10 cellular contexts compared by ENCODE assay signal in genomic region chr1:67572594-67573221, GRCh38.
DNase-seq lines count a peak whose midpoint lies in the region; ATAC-seq, FAIRE-seq and TF ChIP-seq lines count a peak whose summit lies in the region.
"Had no signal": no experiment of that assay in that cellular context is flagged by ENCODE, and none has a peak within 500 bp of the region (broad histone marks: within the 10 kb centered on the region; RNA-seq: fewer than 3 reads in every experiment).

No MANE protein-coding gene starts in this region.

- in situ Hi-C loops in Panc1 (cut with HindIII; ENCODE audit: low pct_unique_long_range_greater_than_20kb, low sequenced_read_pairs) = no loop called here

- CTCF ChIA-PET in Panc1 (lab: Charles Lee) = interaction anchor here (0.5 to 0.6 kb wide), 3 partner anchors 73 to 170 kb away, joined by 3 to 9 read pairs (median 6); no protein-coding TSS in a partner anchor

- TF ChIP-seq POLR2A in thyroid gland (IDR thresholded peaks at IDR 0.05) = no peak

- ATAC-seq in Panc1 (peak; percentile 54), GM21717 (IDR thresholded peaks at IDR 0.05; ENCODE audit: unreplicated experiment) (no peak), GM18909 (IDR thresholded peaks at IDR 0.05; ENCODE audit: poor library complexity, unreplicated experiment) (no peak)

- H3K9me3 ChIP-seq in Karpas-422 (ENCODE audit: low read length) (no peaks in the 10 kb centered on the region), Panc1 (ENCODE audit: control insufficient read depth, insufficient read depth, low read depth, low read length) (no peaks in the 10 kb centered on the region), kidney (ENCODE audit: control insufficient read depth in 1 of 2, low read length in 2 of 2) (no peaks in the 10 kb centered on the region), thyroid gland (no peaks in the 10 kb centered on the region)

- TF ChIP-seq CTCF in Panc1 (IDR thresholded peaks at IDR 0.05) = no peak
- TF ChIP-seq CTCF in kidney (IDR thresholded peaks at IDR 0.05; ENCODE audit: borderline replicate concordance, extremely low read depth, insufficient read depth) = no peak
- no peak for TF ChIP-seq CTCF in thyroid gland (IDR thresholded peaks at IDR 0.05)

- DNase-seq in Karpas-422 (peak; percentile 31), Panc1 (ENCODE audit: low read depth, low spot score) (no peak), kidney (peak; percentile 87), thyroid gland (peak; percentile 61 to 73), dedifferentiated amniotic fluid mesenchymal stem cell (ENCODE audit: extremely low spot score) (no peak)
- DNase-seq: activated CD4-positive, alpha-beta T cell treated with anti-CD3 and anti-CD28 coated beads for 1 hour; activated naive CD4-positive, alpha-beta T cell treated with anti-CD3 and anti-CD28 coated beads, Interleukin-2, amount 10 ng/mL, durations not matched to agents 7 days and 5 days; MM.1S had no signal

- POLR2A ChIA-PET in Panc1 (lab: Charles Lee) = interaction anchor here (1.9 kb wide), 1 partner anchor 11 kb away, joined by 5 read pairs; no protein-coding TSS in a partner anchor

- H2AFZ ChIP-seq in Karpas-422 (ENCODE audit: low read length) = no peak overlapping the region

- H3K4me1 ChIP-seq in Karpas-422 (ENCODE audit: low read length) (no peaks in the 10 kb centered on the region), Panc1 (ENCODE audit: control insufficient read depth, insufficient read depth, low read length) (peaks cover 42% of the 10 kb centered on the region), kidney (ENCODE audit: control insufficient read depth in 1 of 2, insufficient read depth in 1 of 2, low read depth in 1 of 2, low read length in 2 of 2) (peaks cover 22 to 29% of the 10 kb centered on the region in 2 donors), thyroid gland (peaks cover 2 to 13% of the 10 kb centered on the region in 2 donors)

- no peak overlapping the region for H3K4me2 ChIP-seq in Karpas-422 (ENCODE audit: low read depth, low read length, poor library complexity, severe bottlenecking)

- H3K9ac ChIP-seq in Karpas-422 (ENCODE audit: low read length) = no peak overlapping the region
- H3K9ac ChIP-seq in kidney (ENCODE audit: low read length in 2 of 2) = peak overlapping the region in 1 of 2 donors; percentile 30

- BruUV-seq in Panc1 (replicated peaks; lab: Mats Ljungman, UMichigan) = no TSS peak

- no peaks in the 10 kb centered on the region for H3K27me3 ChIP-seq in Karpas-422 (ENCODE audit: low read length)
- H3K27me3 ChIP-seq in Panc1 (ENCODE audit: control insufficient read depth, insufficient read depth, low read length) = no peaks in the 10 kb centered on the region
- no peaks in the 10 kb centered on the region for H3K27me3 ChIP-seq in thyroid gland

- H3K79me2 ChIP-seq in Karpas-422 (ENCODE audit: low read length) = no peaks in the 10 kb centered on the region

- H3K4me3 ChIP-seq in Karpas-422 (ENCODE audit: low read length) = no peak overlapping the region
- no peak overlapping the region for H3K4me3 ChIP-seq in Panc1 (ENCODE audit: low read depth in 2 of 2, low read length in 2 of 2)
- no peak overlapping the region for H3K4me3 ChIP-seq in kidney (ENCODE audit: low read length in 2 of 2)
- no peak overlapping the region for H3K4me3 ChIP-seq in thyroid gland (replicated peaks in 1 of 3)

- intact Hi-C loops in Panc1 (cut with micrococcal nuclease; ENCODE audit: unreplicated experiment) (no loop called here), kidney (cut with DNase I) (no loop called here), thyroid gland (cut with DNase I) (no loop called here)

- H4K20me1 ChIP-seq in Karpas-422 (ENCODE audit: insufficient read depth, low read depth, low read length) = no peaks in the 10 kb centered on the region

- no peak overlapping the region for H3K27ac ChIP-seq in Karpas-422 (ENCODE audit: low read length)
- H3K27ac ChIP-seq in Panc1 (ENCODE audit: low read length) = peak overlapping the region; percentile 95
- H3K27ac ChIP-seq in kidney (ENCODE audit: low read depth in 2 of 2, low read length in 2 of 2) = peak overlapping the region; percentile 53 to 69
- peak overlapping the region in 2 of 3 donors; percentile 9 to 27 for H3K27ac ChIP-seq in thyroid gland

- no peak for FAIRE-seq in kidney (lab: Jason Lieb, UNC)

- H3K36me3 ChIP-seq in Karpas-422 (ENCODE audit: insufficient read depth, low read length) (no peaks in the 10 kb centered on the region), Panc1 (ENCODE audit: control insufficient read depth, insufficient read depth, low read length) (no peaks in the 10 kb centered on the region), kidney (ENCODE audit: control insufficient read depth in 1 of 2, insufficient read depth in 2 of 2, low read length in 2 of 2) (no peaks in the 10 kb centered on the region), thyroid gland (no peaks in the 10 kb centered on the region)

- H3K9me2 ChIP-seq in Karpas-422 (replicated peaks; ENCODE audit: insufficient read depth, low read length) = no peaks in the 10 kb centered on the region

- WGBS in thyroid gland, 2 donors = 68% methylated on average over 5 to 8 of the region's 8 CpGs

Comparison
In these comparisons a context has a peak if more than half of its experiments do, and no peak if none do; other contexts are left out.
1. DNase-seq: peak in Karpas-422 (single experiment), kidney (single experiment) and thyroid gland (2 of 2); none in Panc1 (single experiment) and dedifferentiated amniotic fluid mesenchymal stem cell (single experiment).